24 cellular contexts compared by ENCODE assay signal in the genomic region with DNA sequence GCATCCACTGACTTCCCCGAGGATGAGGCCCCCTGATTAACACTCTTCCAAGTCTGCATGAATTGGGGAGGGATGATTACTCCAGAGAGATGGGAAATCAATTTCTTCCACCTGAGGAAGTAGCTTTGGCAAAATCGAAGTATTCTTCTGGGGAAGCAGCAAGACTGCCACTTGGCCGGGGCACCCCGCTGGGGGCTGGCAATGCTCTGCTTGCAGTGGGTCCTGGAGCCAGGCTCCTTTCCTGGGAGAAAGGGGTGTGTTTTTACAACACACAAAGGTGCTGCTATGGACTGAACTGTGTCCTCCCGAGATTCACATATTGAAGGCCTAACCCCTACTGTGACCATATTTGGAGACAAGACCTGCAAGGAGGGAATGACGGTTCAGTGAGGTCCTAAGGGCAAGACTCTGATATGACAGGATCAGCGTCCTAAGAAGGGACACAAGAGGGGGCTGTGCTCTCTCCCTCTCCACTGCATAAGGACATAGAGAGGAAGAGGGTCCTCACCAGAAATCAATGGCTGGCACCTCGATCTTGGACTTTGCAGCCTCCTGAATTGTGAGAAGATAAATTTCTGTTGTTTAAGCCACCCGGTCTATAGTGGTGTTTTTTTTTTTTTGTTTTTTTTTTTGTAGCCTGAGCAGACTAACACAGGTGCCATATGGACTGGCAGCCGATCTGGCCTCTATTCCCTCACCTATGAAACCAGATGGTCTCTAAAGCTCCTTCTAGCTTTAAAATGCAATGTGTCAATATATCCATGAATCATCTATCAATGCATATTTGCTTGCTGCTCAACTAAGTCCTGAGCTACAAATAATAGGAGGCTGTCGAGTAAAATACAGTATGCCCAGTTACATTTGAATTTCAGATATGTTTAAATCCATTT. TPM values are rescaled to one million over a fixed set of nuclear protein-coding genes. Genes with fewer than 3 reads are reported as not detected.
DNase-seq lines count a peak whose midpoint lies in the region; ATAC-seq and TF ChIP-seq lines count a peak whose summit lies in the region.
"Had no signal": no experiment of that assay in that cellular context is flagged by ENCODE, and none has a peak within 500 bp of the region (broad histone marks: within the 10 kb centered on the region; RNA-seq: fewer than 3 reads in every experiment).

No MANE protein-coding gene starts in this region.

- H4K20me1 ChIP-seq in OCI-LY7 (ENCODE audit: insufficient read depth, low read length) = no peaks in the 10 kb centered on the region

- no peak for TF ChIP-seq POLR2A in NB4 (IDR thresholded peaks at IDR 0.05; ENCODE audit: extremely low read depth, insufficient read length)

- H3K4me3 ChIP-seq in NB4 (ENCODE audit: low read depth, low read length) (no peak overlapping the region), OCI-LY7 (ENCODE audit: low read depth, low read length, poor library complexity, severe bottlenecking) (no peak overlapping the region), left ventricle myocardium inferior (no peak overlapping the region)
- H3K4me3 ChIP-seq: MG63, prostate gland, SK-N-MC, skin epidermis had no signal

- no peaks in the 10 kb centered on the region for H3K9me2 ChIP-seq in OCI-LY7 (ENCODE audit: insufficient read depth, low read length)

- H3K27me3 ChIP-seq in left ventricle myocardium inferior (ENCODE audit: low read depth) = peaks cover 19% of the 10 kb centered on the region

- H3K27ac ChIP-seq in OCI-LY7 (ENCODE audit: low read depth, low read length, poor library complexity, severe bottlenecking) = no peak overlapping the region
- no peak overlapping the region for H3K27ac ChIP-seq in left ventricle myocardium inferior (replicated peaks)
- H3K27ac ChIP-seq: prostate gland, SK-N-MC, skin epidermis had no signal

- CTCF ChIA-PET in OCI-LY7 (lab: Charles Lee; ENCODE audit: unreplicated experiment) = no interaction called here

- H3K36me3 ChIP-seq in OCI-LY7 (ENCODE audit: insufficient read depth, low read length) (no peaks in the 10 kb centered on the region), left ventricle myocardium inferior (no peaks in the 10 kb centered on the region)
- H3K36me3 ChIP-seq: MG63, prostate gland had no signal

- peak overlapping the region; percentile 36; the same call in 1 of the 2 replicates for H2AFZ ChIP-seq in OCI-LY7 (ENCODE audit: low read length)

- H3K4me1 ChIP-seq in OCI-LY7 (ENCODE audit: insufficient read depth, low read length, poor library complexity, severe bottlenecking) (peaks cover 18% of the 10 kb centered on the region), left ventricle myocardium inferior (peaks cover 13% of the 10 kb centered on the region)
- H3K4me1 ChIP-seq: prostate gland had no signal

- intact Hi-C loops in OCI-LY7 (cut with micrococcal nuclease; ENCODE audit: unreplicated experiment) = no loop called here
- intact Hi-C loops in left ventricle myocardium inferior (cut with micrococcal nuclease) = no loop called here

- POLR2A ChIA-PET in OCI-LY7 (lab: Charles Lee) = no interaction called here

- peak; percentile 77 for DNase-seq in G401 (ENCODE audit: low spot score)
- DNase-seq in NB4 (ENCODE audit: low read depth) = peak; percentile 47
- DNase-seq in OCI-LY7 (ENCODE audit: low spot score) = peak; percentile 13
- peak; percentile 22 for DNase-seq in iPS-NIHi11 (ENCODE audit: low spot score)
- DNase-seq in left ventricle myocardium inferior = no peak
- DNase-seq in DMS114 treated with DMSO at 0.1 percent for 48 hours (lab: John Stamatoyannopoulos, UW; ENCODE audit: unreplicated experiment) = no peak
- DNase-seq: activated CD4-positive, CD25-positive, alpha-beta regulatory T cell treated with anti-CD3 and anti-CD28 coated beads, Interleukin-2, amount 50 U/mL, for 72 hours; activated naive CD8-positive, alpha-beta T cell treated with anti-CD3 and anti-CD28 coated beads, Interleukin-2, amount 10 ng/mL, durations not matched to agents 7 days and 5 days; CD8-positive, alpha-beta memory T cell; hypothalamus; left cardiac atrium; MG63; NCI-H2029; NCI-H748 treated with DMSO at 0.1 percent for 48 hours; stimulated activated CD4-positive, alpha-beta T cell treated with anti-CD3 and anti-CD28 coated beads, Interleukin-4, amount 100 ng/mL, for 1 hour; stimulated activated naive CD8-positive, alpha-beta T cell treated with anti-CD3 and anti-CD28 coated beads, Interleukin-15, amount 100 ng/mL, for 72 hours; trophoblast cell had no signal

- H3K79me2 ChIP-seq in OCI-LY7 (ENCODE audit: insufficient read depth, low read depth, low read length) = no peaks in the 10 kb centered on the region; the same call in 1 of the 2 replicates

- BruUV-seq in OCI-LY7 (replicated peaks; lab: Mats Ljungman, UMichigan) = no TSS peak

- no peak overlapping the region for H3K4me2 ChIP-seq in OCI-LY7 (ENCODE audit: low read length)

- TF ChIP-seq CTCF in NB4 (IDR thresholded peaks at IDR 0.05; ENCODE audit: low read depth, low read length) (peak; percentile 37), OCI-LY7 (conservative IDR thresholded peaks at IDR 0.05; ENCODE audit: low read length) (peak; percentile 42), left ventricle myocardium inferior (IDR thresholded peaks at IDR 0.05; ENCODE audit: borderline replicate concordance) (no peak)

- ATAC-seq in GM18858 (IDR thresholded peaks at IDR 0.05; ENCODE audit: unreplicated experiment) = no peak
- no peak for ATAC-seq in HG03342 (IDR thresholded peaks at IDR 0.05; ENCODE audit: unreplicated experiment)
- ATAC-seq: left cardiac atrium; natural killer cell treated with Interleukin-12 subunit alpha and Interleukin-12 subunit beta and Interleukin-15 and Interleukin-18, amount 100 ng/mL, for 72 hours; stimulated activated naive CD8-positive, alpha-beta T cell treated with anti-CD3 and anti-CD28 coated beads, Interleukin-15, amount 100 ng/mL, for 72 hours had no signal

- in situ Hi-C loops in G401 (cut with HindIII; ENCODE audit: low sequenced_read_pairs) = no loop called here

- H3K9me3 ChIP-seq in OCI-LY7 (ENCODE audit: low read length) (no peaks in the 10 kb centered on the region), left ventricle myocardium inferior (replicated peaks) (no peaks in the 10 kb centered on the region)
- H3K9me3 ChIP-seq: MG63, prostate gland had no signal

RNA-seq across cellular contexts. Expression of a gene that starts 3.6 kb away (rescaled TPM):
- 12.6 and 55.3 TPM in 2 replicates for total RNA-seq in G401 (2014; rRNA removed; shearing (Covaris generic))
- total RNA-seq in OCI-LY7 (2014; rRNA removed; shearing (Covaris generic)) = 11.0 and 12.2 TPM in 2 replicates
- total RNA-seq in OCI-LY7 (2022) (24.9 and 26.1 TPM in 2 replicates), left ventricle myocardium inferior (7.5 TPM)

RNA-seq across cellular contexts. Expression of a gene that starts 36.4 kb away (rescaled TPM):
- total RNA-seq in G401 (2014; rRNA removed; shearing (Covaris generic)) = 0.06 and 0.14 TPM in 2 replicates
- total RNA-seq in OCI-LY7 (2014; rRNA removed; shearing (Covaris generic)) = not detected in 2 replicates
- total RNA-seq in OCI-LY7 (2022) = not detected in 2 replicates
- total RNA-seq in left ventricle myocardium inferior = 0.08 TPM
- total RNA-seq: activated CD8-positive, alpha-beta memory T cell treated with anti-CD3 and anti-CD28 coated beads for 36 hours; activated naive CD8-positive, alpha-beta T cell treated with anti-CD3 and anti-CD28 coated beads, Interleukin-2, amount 10 ng/mL, durations not matched to agents 7 days and 5 days; CD8-positive, alpha-beta memory T cell; natural killer cell treated with Interleukin-12 subunit alpha and Interleukin-12 subunit beta and Interleukin-15 and Interleukin-18, amount 100 ng/mL, for 72 hours; prostate gland had no signal

Comparison
In these comparisons a context has a peak if more than half of its experiments do, and no peak if none do; other contexts are left out.
1. DNase-seq: peak in G401 (single experiment), NB4 (single experiment), OCI-LY7 (single experiment) and iPS-NIHi11 (single experiment); none in left ventricle myocardium inferior (single experiment) and DMS114 treated with DMSO at 0.1 percent for 48 hours (single experiment).